15 cellular contexts compared by ENCODE assay signal in genomic region chr12:131865196-131865875, GRCh38. TPM values are rescaled to one million over a fixed set of nuclear protein-coding genes. Genes with fewer than 3 reads are reported as not detected.
DNase-seq lines count a peak whose midpoint lies in the region; ATAC-seq, FAIRE-seq and TF ChIP-seq lines count a peak whose summit lies in the region.
"Had no signal": no experiment of that assay in that cellular context is flagged by ENCODE, and none has a peak within 500 bp of the region (broad histone marks: within the 10 kb centered on the region; RNA-seq: fewer than 3 reads in every experiment).

No MANE protein-coding gene starts in this region.

- H3K9me3 ChIP-seq in A549 (no peaks in the 10 kb centered on the region), RWPE2 (ENCODE audit: severe bottlenecking) (no peaks in the 10 kb centered on the region)
- H3K9me3 ChIP-seq: tibial artery had no signal

- DNase-seq in A549 (ENCODE audit: low read depth in 1 of 2, low spot score in 1 of 2) (peak; percentile 96), H7 (peak; percentile 20), RWPE2 (ENCODE audit: low spot score) (no peak), DMS 273 treated with DMSO at 0.1 percent for 48 hours (lab: John Stamatoyannopoulos, UW) (no peak), T-helper 1 cell (no peak), G401 (ENCODE audit: low spot score) (no peak)
- DNase-seq: activated CD4-positive, alpha-beta T cell treated with anti-CD3 and anti-CD28 coated beads for 4 hours; activated T-cell treated with anti-CD3 and anti-CD28 coated beads, Interleukin-2, amount 50 U/mL, for 72 hours; amniotic stem cell; Kasumi-1; NCI-H2081 treated with DMSO at 0.1 percent for 48 hours; occipital lobe; tibial artery had no signal

- TF ChIP-seq CTCF in A549 (IDR thresholded peaks at IDR 0.05) (no peak), RWPE2 (IDR thresholded peaks at IDR 0.05; ENCODE audit: poor library complexity, severe bottlenecking) (no peak)

- 4% methylated on average over 20 of the region's 20 CpGs for WGBS in A549 (ENCODE audit: missing lambda C conversion rate)

- H3K4me2 ChIP-seq in A549 = peak overlapping the region; percentile 62

- FAIRE-seq in A549 (lab: Jason Lieb, UNC) = peak; percentile 98

- no peak for TF ChIP-seq POLR2A in A549 (IDR thresholded peaks at IDR 0.05; ENCODE audit: low read length)

- H3K36me3 ChIP-seq in H7 (replicated peaks; ENCODE audit: control insufficient read depth, insufficient read depth, low read length) = no peaks in the 10 kb centered on the region
- H3K36me3 ChIP-seq in RWPE2 (ENCODE audit: low read depth) = no peaks in the 10 kb centered on the region
- H3K36me3 ChIP-seq: tibial artery had no signal

- POLR2A ChIA-PET in A549 (lab: Yijun Ruan, JAX) = interaction anchor here (1.0 to 1.6 kb wide), 3 partner anchors 31 to 84 kb away, joined by 4 to 6 read pairs (median 5); partner anchors contain the start of gene EP400

- CTCF ChIA-PET in A549 (lab: Yijun Ruan, JAX) = interaction anchor here (0.8 to 3.2 kb wide), 5 partner anchors 15 to 136 kb away, joined by 3 to 17 read pairs (median 4); partner anchors contain the start of gene EP400

- TF ChIP-seq RAD21 in A549 (conservative IDR thresholded peaks at IDR 0.05 in 1 of 2, IDR thresholded peaks at IDR 0.05 in 1 of 2) = peak; percentile 15 to 16; a peak in 1 of 5 replicates

- in situ Hi-C loops in G401 (cut with HindIII; ENCODE audit: low sequenced_read_pairs) = no loop called here

- no peaks in the 10 kb centered on the region for H3K27me3 ChIP-seq in H7 (ENCODE audit: control insufficient read depth, insufficient read depth, low read length)
- H3K27me3 ChIP-seq in RWPE2 (ENCODE audit: insufficient read depth, poor library complexity, severe bottlenecking) = no peaks in the 10 kb centered on the region

- H3K4me1 ChIP-seq in A549 (peaks cover 66% of the 10 kb centered on the region), RWPE2 (ENCODE audit: insufficient read depth, poor library complexity, severe bottlenecking) (peaks cover 21% of the 10 kb centered on the region)
- H3K4me1 ChIP-seq: tibial artery had no signal

- H3K4me3 ChIP-seq in A549 (no peak overlapping the region), H7 (ENCODE audit: insufficient read depth, low read depth, low read length) (no peak overlapping the region), RWPE2 (ENCODE audit: severe bottlenecking) (no peak overlapping the region)
- H3K4me3 ChIP-seq: tibial artery had no signal

- TF ChIP-seq EP300 in A549 (IDR thresholded peaks at IDR 0.05) = peak; percentile 71 to 80; a peak in 2 of 5 replicates

- H3K27ac ChIP-seq in A549 = peak overlapping the region; percentile 96
- peak overlapping the region; percentile 4 for H3K27ac ChIP-seq in RWPE2 (ENCODE audit: poor library complexity, severe bottlenecking)
- H3K27ac ChIP-seq: tibial artery had no signal

- peak; percentile 62 for ATAC-seq in A549
- ATAC-seq in RWPE2 (ENCODE audit: low read depth) = peak; percentile 80
- ATAC-seq in esophagus mucosa = peak; percentile 51
- no peak for ATAC-seq in HG03045 (IDR thresholded peaks at IDR 0.05; ENCODE audit: unreplicated experiment)
- ATAC-seq: activated T-cell treated with anti-CD3 and anti-CD28 coated beads, Interleukin-2, amount 50 U/mL, for 72 hours had no signal

TF ChIP-seq in A549, 52 proteins besides CTCF, POLR2A, EP300 and RAD21:
- TF ChIP-seq NFE2L2 (conservative IDR thresholded peaks at IDR 0.05; ENCODE audit: low read length) (0 out of 2 replicates have a peak, but pooled peaks have one; percentile 13), PBX3 (IDR thresholded peaks at IDR 0.05) (peak; percentile 80; the same call in 1 of the 2 replicates), MAFK (IDR thresholded peaks at IDR 0.05; ENCODE audit: partially characterized antibody) (peak; percentile 35), JUN (IDR thresholded peaks at IDR 0.05) (peak; percentile 76 to 82; a peak in 3 of 5 replicates), CEBPB (IDR thresholded peaks at IDR 0.05) (peak in 1 of 2 experiments; percentile 54; a peak in 1 of 4 replicates), BHLHE40 (IDR thresholded peaks at IDR 0.05; ENCODE audit: low read depth, low read length) (peak; percentile 50; the same call in 1 of the 2 replicates), NR3C1 (IDR thresholded peaks at IDR 0.05) (no peak), MAX (IDR thresholded peaks at IDR 0.05) (peak; percentile 87), KDM1A (IDR thresholded peaks at IDR 0.05; ENCODE audit: low read depth) (no peak), EHMT2 (IDR thresholded peaks at IDR 0.05; ENCODE audit: low read depth) (no peak), JUNB (IDR thresholded peaks at IDR 0.05) (peak; percentile 86), USF2 (IDR thresholded peaks at IDR 0.05) (no peak), GATA3 (IDR thresholded peaks at IDR 0.05; ENCODE audit: borderline replicate concordance) (peak; percentile 85; the same call in 1 of the 2 replicates), FOSL2 (IDR thresholded peaks at IDR 0.05) (peak; percentile 75), FOSL2 (CRISPR knock-in tag; IDR thresholded peaks at IDR 0.05) (peak; percentile 96), CHD4 (IDR thresholded peaks at IDR 0.05; ENCODE audit: borderline replicate concordance) (no peak)

RNA-seq across cellular contexts. Expression of gene ULK1, which starts 29.1 kb away (rescaled TPM):
- polyA plus RNA-seq in A549 (2011; rRNA removed) = 15.1 and 18.4 TPM in 2 replicates
- 43.7 and 65.4 TPM in 2 replicates for polyA plus RNA-seq in A549 (2012; cell fraction: cytosol; rRNA removed)
- polyA plus RNA-seq in A549 (2012; cell fraction: nucleus; rRNA removed) = 271 and 363 TPM in 2 replicates
- polyA plus RNA-seq in A549 (2017; fragmentation: RNase III; extraction: RNeasy Plus Mini Kit Qiagen cat#74134 plus additional on column Dnase treatment) = 37.7 to 49.2 TPM (median 46.2 TPM) in 3 replicates
- 13.4 and 13.5 TPM in 2 replicates for polyA minus RNA-seq in A549 (2011; rRNA and poly(A)+ RNA removed)
- 15.7 and 18.8 TPM in 2 replicates for total RNA-seq in H7 (2014; rRNA removed; shearing (Covaris generic))
- total RNA-seq in esophagus mucosa = 12.8 TPM
- total RNA-seq in G401 (2014; rRNA removed; shearing (Covaris generic)) = 2.3 and 11.1 TPM in 2 replicates

RNA-seq across cellular contexts. Expression of gene MMP17, which starts 37.1 kb away (rescaled TPM):
- polyA plus RNA-seq in A549 (2011; rRNA removed) (6.2 and 9.1 TPM in 2 replicates), A549 (2017; fragmentation: RNase III; extraction: RNeasy Plus Mini Kit Qiagen cat#74134 plus additional on column Dnase treatment) (7.2 to 8.7 TPM (median 7.9 TPM) in 3 replicates)
- 19.6 and 30.3 TPM in 2 replicates for polyA plus RNA-seq in A549 (2012; cell fraction: cytosol; rRNA removed)
- polyA plus RNA-seq in A549 (2012; cell fraction: nucleus; rRNA removed) = 44.1 and 63.4 TPM in 2 replicates
- 3.6 and 3.7 TPM in 2 replicates for polyA minus RNA-seq in A549 (2011; rRNA and poly(A)+ RNA removed)
- 36.1 and 75.7 TPM in 2 replicates for total RNA-seq in H7 (2014; rRNA removed; shearing (Covaris generic))
- 2.2 TPM for total RNA-seq in esophagus mucosa
- total RNA-seq in G401 (2014; rRNA removed; shearing (Covaris generic)) = 2.0 and 3.4 TPM in 2 replicates
- total RNA-seq: activated T-cell treated with anti-CD3 and anti-CD28 coated beads, Interleukin-2, amount 50 U/mL, for 72 hours had no signal

Comparison
In these comparisons a context has a peak if more than half of its experiments do, and no peak if none do; other contexts are left out.
1. DNase-seq: peak in A549 (2 of 2) and H7 (single experiment); none in RWPE2 (single experiment), DMS 273 treated with DMSO at 0.1 percent for 48 hours (single experiment), T-helper 1 cell (0 of 5) and G401 (single experiment).